In genomic region chr1:224113918-224114786, GRCh38 we compare ENCODE assay signal across 8 cellular contexts. TPM values are rescaled to one million over a fixed set of nuclear protein-coding genes. Genes with fewer than 3 reads are reported as not detected.
A peak's percentile ranks its signal among the peaks of the same experiment; 100 is the strongest.
DNase-seq lines count a peak whose midpoint lies in the region; ATAC-seq, FAIRE-seq and TF ChIP-seq lines count a peak whose summit lies in the region.

A gene with protein sequence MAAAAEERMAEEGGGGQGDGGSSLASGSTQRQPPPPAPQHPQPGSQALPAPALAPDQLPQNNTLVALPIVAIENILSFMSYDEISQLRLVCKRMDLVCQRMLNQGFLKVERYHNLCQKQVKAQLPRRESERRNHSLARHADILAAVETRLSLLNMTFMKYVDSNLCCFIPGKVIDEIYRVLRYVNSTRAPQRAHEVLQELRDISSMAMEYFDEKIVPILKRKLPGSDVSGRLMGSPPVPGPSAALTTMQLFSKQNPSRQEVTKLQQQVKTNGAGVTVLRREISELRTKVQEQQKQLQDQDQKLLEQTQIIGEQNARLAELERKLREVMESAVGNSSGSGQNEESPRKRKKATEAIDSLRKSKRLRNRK (plus strand): TSS chr1:224114111. CDS start chr1:224114130, 19 bp downstream.

- ATAC-seq in natural killer cell: peak; percentile 90 to 93 (median 92)

- peaks cover 16 to 29% of the 10 kb centered on the region in 2 donors for H3K4me1 Mint-ChIP-seq in natural killer cell

- H3K27me3 Mint-ChIP-seq in natural killer cell (ENCODE audit: low read depth in 2 of 2): peaks cover 0 to 5% of the 10 kb centered on the region in 2 donors

- no peaks in the 10 kb centered on the region for H3K9me2 ChIP-seq in Loucy (replicated peaks; ENCODE audit: low read depth, low read length)

- TF ChIP-seq CTCF in Loucy (conservative IDR thresholded peaks at IDR 0.05; ENCODE audit: low read length): no peak
- no peak for TF ChIP-seq CTCF in natural killer cell (IDR thresholded peaks at IDR 0.05)

- H3K36me3 ChIP-seq in Loucy (ENCODE audit: insufficient read depth, low read length): no peaks in the 10 kb centered on the region; the same call in 1 of the 2 replicates

- H3K4me1 ChIP-seq in Loucy (ENCODE audit: insufficient read depth, low read length, poor library complexity, severe bottlenecking): peaks cover 34% of the 10 kb centered on the region

- DNase-seq in EL (peak; percentile 94), H54 (ENCODE audit: insufficient read length, low spot score) (peak; percentile 97), fibroblast of peridontal ligament (ENCODE audit: extremely low read depth) (peak; percentile 92), natural killer cell (peak; percentile 81)
- peak; percentile 91 for DNase-seq in activated T-helper 9 cell treated with anti-CD3 and anti-CD28 coated beads, Interleukin-2, amount 50 U/mL, for 16 hours (ENCODE audit: low read depth)
- peak; percentile 96 for DNase-seq in stimulated activated naive CD4-positive, alpha-beta T cell treated with Interleukin-2 at 50 U/mL for 16 hours (lab: John Stamatoyannopoulos, UW)

- intact Hi-C loops in natural killer cell (cut with micrococcal nuclease): no loop called here

- TF ChIP-seq POLR2A in H54 (IDR thresholded peaks at IDR 0.05; ENCODE audit: low read depth, low read length): peak; percentile 98
- peak; percentile 97 for TF ChIP-seq POLR2A in Raji (IDR thresholded peaks at IDR 0.05; ENCODE audit: insufficient read depth, low read depth, low read length)

- no peaks in the 10 kb centered on the region for H3K36me3 Mint-ChIP-seq in natural killer cell

- H4K20me1 ChIP-seq in Loucy (ENCODE audit: insufficient read depth, low read length, poor library complexity, severe bottlenecking): peaks cover 29% of the 10 kb centered on the region

- H3F3A ChIP-seq in Loucy (ENCODE audit: low read depth): peaks cover 12% of the 10 kb centered on the region

- peaks cover 40% of the 10 kb centered on the region for H3K27me3 ChIP-seq in Loucy (ENCODE audit: insufficient read depth, low read length, poor library complexity, severe bottlenecking)

- peak within 1 kb of the TSS; percentile 82 for H3K4me3 ChIP-seq in Loucy (ENCODE audit: low read length, poor library complexity, severe bottlenecking)

- no peaks in the 10 kb centered on the region for H3K9me3 ChIP-seq in Loucy (ENCODE audit: insufficient read depth, low read depth, low read length)

- FAIRE-seq in H54 (lab: Jason Lieb, UNC): peak; percentile 89

- no peaks in the 10 kb centered on the region for H3K9me3 Mint-ChIP-seq in natural killer cell

- peak within 1 kb of the TSS; percentile 95 for H2AFZ ChIP-seq in Loucy (ENCODE audit: low read length)

- peak within 1 kb of the TSS; percentile 90 for H3K4me2 ChIP-seq in Loucy (ENCODE audit: low read depth, low read length, poor library complexity, severe bottlenecking)

- H3K27ac Mint-ChIP-seq in natural killer cell: peak within 1 kb of the TSS; percentile 89 to 94

- peaks cover 54% of the 10 kb centered on the region for H3K79me2 ChIP-seq in Loucy (ENCODE audit: insufficient read depth, low read length)

- peak within 1 kb of the TSS; percentile 92 for H3K9ac ChIP-seq in Loucy (ENCODE audit: low read depth, low read length, poor library complexity, severe bottlenecking)

- H3K4me3 Mint-ChIP-seq in natural killer cell: peak within 1 kb of the TSS; percentile 97

RNA-seq across cellular contexts. Expression of the gene that starts here (rescaled TPM):
- total RNA-seq in natural killer cell: 10 to 100 TPM; 26.2 to 28.4 (median 28.1) TPM

Comparison
In these comparisons a context has a peak if more than half of its experiments do, and no peak if none do; other contexts are left out.
1. Peak in every context shown above with its lines: DNase-seq, ATAC-seq and H3K4me3 ChIP-seq.